8 cellular contexts compared by ENCODE assay signal in the genomic region with DNA sequence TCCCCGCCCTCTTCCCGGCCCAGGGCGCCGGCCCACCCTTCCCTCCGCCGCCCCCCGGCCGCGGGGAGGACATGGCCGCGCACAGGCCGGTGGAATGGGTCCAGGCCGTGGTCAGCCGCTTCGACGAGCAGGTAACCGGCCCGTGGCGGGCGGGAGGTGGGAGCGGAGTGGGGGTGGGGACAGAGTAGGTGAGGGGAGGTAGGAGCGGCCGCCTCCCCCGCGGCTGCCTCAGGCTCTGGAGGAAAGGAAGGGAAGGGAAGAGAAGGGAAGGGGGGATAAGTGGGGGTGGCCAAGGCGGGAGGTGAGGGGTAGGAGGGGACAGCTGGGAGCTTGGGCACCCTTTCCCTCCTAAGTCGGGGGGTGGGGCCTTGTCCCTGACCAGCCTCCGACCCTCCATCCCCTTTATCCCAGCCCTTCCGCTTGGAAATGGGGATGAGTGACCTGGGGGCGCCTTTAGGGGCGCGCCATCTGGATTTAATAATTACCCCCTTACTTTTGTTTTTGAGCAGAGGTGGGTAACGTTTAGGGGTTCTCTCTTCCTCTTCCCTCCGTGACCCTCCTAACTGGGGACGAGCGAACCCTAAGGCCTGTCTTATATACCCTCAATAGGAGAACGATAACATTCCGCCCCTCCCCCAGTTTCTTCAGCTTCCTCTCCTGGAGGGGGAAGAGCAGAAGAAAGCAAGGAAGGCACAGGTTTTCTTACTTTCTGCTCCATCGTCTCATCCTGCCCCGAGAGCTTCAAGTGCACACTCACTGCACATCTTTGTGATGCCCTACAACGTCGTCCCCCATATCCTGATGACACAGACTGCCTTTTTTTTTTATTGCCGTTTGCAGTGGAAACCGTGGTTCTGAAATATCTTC. TPM values are rescaled to one million over a fixed set of nuclear protein-coding genes. Genes with fewer than 3 reads are reported as not detected.
A peak's percentile ranks its signal among the peaks of the same experiment; 100 is the strongest.
DNase-seq lines count a peak whose midpoint lies in the region; ATAC-seq and TF ChIP-seq lines count a peak whose summit lies in the region.

No MANE protein-coding gene starts in this region.

- H3K27ac ChIP-seq in KOPT-K1 (ENCODE audit: low read depth, low read length, poor library complexity, severe bottlenecking) (peak overlapping the region; percentile 75), body of pancreas (peak overlapping the region; percentile 92 to 96 (median 95))

- POLR2A ChIA-PET in AG04449 (lab: Yijun Ruan, JAX): interaction anchor here (0.5 kb wide), 1 partner anchor 466 kb away, joined by 3 read pairs; no protein-coding TSS in a partner anchor
- POLR2A ChIA-PET in T-cell (lab: Charles Lee): interaction anchor here in 1 of 2 donors (0.6 kb wide), 1 partner anchor 85 kb away, joined by 3 read pairs; no protein-coding TSS in a partner anchor

- H3K9me3 ChIP-seq in KOPT-K1 (ENCODE audit: insufficient read depth, low read length, poor library complexity, severe bottlenecking): no peaks in the 10 kb centered on the region
- no peaks in the 10 kb centered on the region for H3K9me3 ChIP-seq in body of pancreas

- H3K4me3 ChIP-seq in AG04449 (ENCODE audit: low read depth, low read length): peak overlapping the region; percentile 81
- peak overlapping the region; percentile 78 to 100 for H3K4me3 ChIP-seq in body of pancreas

- H3K4me1 ChIP-seq in body of pancreas: peaks cover 16% of the 10 kb centered on the region

- WGBS in body of pancreas, 2 donors: 0 to 1% methylated on average over 37 to 43 of the region's 44 CpGs

- no peak for TF ChIP-seq CTCF in AG04449 (IDR thresholded peaks at IDR 0.05; ENCODE audit: insufficient read depth, low read length, missing control alignments)
- TF ChIP-seq CTCF in body of pancreas (IDR thresholded peaks at IDR 0.05): no peak

- peak; percentile 18 for ATAC-seq in GM18909 (IDR thresholded peaks at IDR 0.05; ENCODE audit: poor library complexity, unreplicated experiment)
- ATAC-seq in T-cell (replicated peaks in 1 of 4): peak; percentile 39 to 60 (median 44)
- ATAC-seq in body of pancreas: peak; percentile 27
- no peak for ATAC-seq in GM18858 (IDR thresholded peaks at IDR 0.05; ENCODE audit: unreplicated experiment)

- H3K27ac Mint-ChIP-seq in T-cell: peak overlapping the region; percentile 95 to 97

- H3K36me3 ChIP-seq in KOPT-K1 (ENCODE audit: insufficient read depth, low read length) (no peaks in the 10 kb centered on the region), body of pancreas (replicated peaks in 1 of 2; ENCODE audit: insufficient read depth in 1 of 2, low read depth in 2 of 2) (no peaks in the 10 kb centered on the region)

- intact Hi-C loops in body of pancreas (cut with DNase I): no loop called here

- no peaks in the 10 kb centered on the region for H3K27me3 Mint-ChIP-seq in T-cell

- peak overlapping the region; percentile 92 to 93 (median 92) for H3K4me3 Mint-ChIP-seq in T-cell

- H3K27me3 ChIP-seq in body of pancreas: no peaks in the 10 kb centered on the region

- CTCF ChIA-PET in AG04449 (lab: Yijun Ruan, JAX): interaction anchor here (0.7 to 1.6 kb wide), 4 partner anchors 10 to 19 kb away, joined by 3 to 4 read pairs (median 3); no protein-coding TSS in a partner anchor
- CTCF ChIA-PET in T-cell (lab: Charles Lee): no interaction called here

- no peak for TF ChIP-seq POLR2A in body of pancreas (IDR thresholded peaks at IDR 0.05)

- H3K4me1 Mint-ChIP-seq in T-cell: peaks cover 11 to 14% (median 12%) of the 10 kb centered on the region in 3 donors

- no peaks in the 10 kb centered on the region for H3K9me3 Mint-ChIP-seq in T-cell

- H3K36me3 Mint-ChIP-seq in T-cell: no peaks in the 10 kb centered on the region

- no peak for DNase-seq in AG04449 (ENCODE audit: low read depth, low spot score)
- DNase-seq in T-cell: peak in 24 of 34 experiments; percentile 1 to 32 (median 10)
- DNase-seq in body of pancreas: peak; percentile 43 to 63 (median 58)
- DNase-seq in iPS DF 19.7 (ENCODE audit: low read depth, low spot score): peak; percentile 68
- peak; percentile 69 for DNase-seq in retina

RNA-seq across cellular contexts. Expression of a gene that starts 0.7 kb away (rescaled TPM):
- total RNA-seq in T-cell (10 to 100 TPM; 30.8 to 32.6 (median 31.8) TPM), body of pancreas (10 to 100 TPM; 54.7 to 57.1 TPM)
